1 cellular context compared by ENCODE assay signal in the genomic region with DNA sequence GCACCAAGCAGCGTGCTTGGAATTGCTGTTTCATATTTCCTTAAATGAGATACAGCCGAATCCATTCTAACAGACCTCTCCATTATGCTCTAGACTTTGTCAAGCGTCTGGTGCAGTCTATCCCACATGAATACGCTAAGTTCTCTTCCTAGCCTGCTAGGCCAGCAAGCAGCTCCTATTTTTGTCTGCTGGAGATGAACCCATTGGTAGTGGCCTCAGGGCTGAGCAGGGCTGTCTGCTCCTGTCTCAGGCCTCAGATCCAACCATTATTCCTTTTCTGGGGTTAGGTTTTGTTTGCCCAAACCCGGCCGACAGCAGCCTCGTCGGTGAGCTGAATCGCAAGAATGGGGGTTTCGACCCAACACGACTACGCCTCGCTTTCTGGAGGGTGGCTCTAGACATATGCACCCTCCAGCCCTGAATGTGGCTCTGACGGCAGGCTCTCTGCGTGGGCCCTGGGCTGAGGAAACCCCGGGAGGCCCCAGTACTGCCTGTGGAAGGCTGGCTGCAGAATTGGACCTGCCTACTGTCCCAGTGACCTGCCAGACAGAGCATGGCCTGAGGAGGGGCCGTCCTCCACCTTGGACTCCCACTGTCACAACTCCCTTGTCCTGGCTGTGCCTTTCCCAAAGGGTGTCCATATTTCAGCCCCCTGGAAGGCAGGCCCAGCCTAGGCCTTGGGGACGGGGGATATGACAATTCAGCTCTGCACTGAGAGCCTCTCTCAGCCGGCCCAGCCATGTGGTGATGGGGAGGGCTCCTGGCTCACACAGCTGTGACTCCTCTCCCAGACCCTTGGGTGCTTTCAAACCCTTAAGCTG.
TF ChIP-seq lines count a peak whose summit lies in the region.

No MANE protein-coding gene starts in this region.

TF ChIP-seq in H1, 55 proteins besides CTCF, POLR2A, EP300 and RAD21:
- TF ChIP-seq BRCA1 (IDR thresholded peaks at IDR 0.05; ENCODE audit: low read depth, low read length) (no peak), BCL11A (IDR thresholded peaks at IDR 0.05; ENCODE audit: low read depth in 2 of 2, low read length in 2 of 2) (no peak), TAF1 (IDR thresholded peaks at IDR 0.05; ENCODE audit: low read depth, low read length) (no peak), CHD1 (IDR thresholded peaks at IDR 0.05; ENCODE audit: low read depth, low read length) (no peak), EGR1 (IDR thresholded peaks at IDR 0.05; ENCODE audit: borderline replicate concordance, low read depth, low read length) (no peak), KDM1A (IDR thresholded peaks at IDR 0.05; ENCODE audit: borderline replicate concordance, low read length) (no peak), NANOG (IDR thresholded peaks at IDR 0.05; ENCODE audit: insufficient read depth, low read depth, low read length, poor library complexity, severe bottlenecking) (no peak), CTBP2 (IDR thresholded peaks at IDR 0.05; ENCODE audit: borderline replicate concordance, insufficient read depth, insufficient read length, low read length) (no peak), EZH2 (IDR thresholded peaks at IDR 0.05; ENCODE audit: low read depth, low read length, severe bottlenecking) (no peak), HDAC6 (IDR thresholded peaks at IDR 0.05; ENCODE audit: low read depth, low read length) (no peak), YY1 (IDR thresholded peaks at IDR 0.05; ENCODE audit: low read depth, low read length) (no peak)
- TF ChIP-seq, protein P1, sequence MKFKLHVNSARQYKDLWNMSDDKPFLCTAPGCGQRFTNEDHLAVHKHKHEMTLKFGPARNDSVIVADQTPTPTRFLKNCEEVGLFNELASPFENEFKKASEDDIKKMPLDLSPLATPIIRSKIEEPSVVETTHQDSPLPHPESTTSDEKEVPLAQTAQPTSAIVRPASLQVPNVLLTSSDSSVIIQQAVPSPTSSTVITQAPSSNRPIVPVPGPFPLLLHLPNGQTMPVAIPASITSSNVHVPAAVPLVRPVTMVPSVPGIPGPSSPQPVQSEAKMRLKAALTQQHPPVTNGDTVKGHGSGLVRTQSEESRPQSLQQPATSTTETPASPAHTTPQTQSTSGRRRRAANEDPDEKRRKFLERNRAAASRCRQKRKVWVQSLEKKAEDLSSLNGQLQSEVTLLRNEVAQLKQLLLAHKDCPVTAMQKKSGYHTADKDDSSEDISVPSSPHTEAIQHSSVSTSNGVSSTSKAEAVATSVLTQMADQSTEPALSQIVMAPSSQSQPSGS (IDR thresholded peaks at IDR 0.05; ENCODE audit: low read length), result no peak
